ENCODE assay signal across 18 cellular contexts in the genomic region with DNA sequence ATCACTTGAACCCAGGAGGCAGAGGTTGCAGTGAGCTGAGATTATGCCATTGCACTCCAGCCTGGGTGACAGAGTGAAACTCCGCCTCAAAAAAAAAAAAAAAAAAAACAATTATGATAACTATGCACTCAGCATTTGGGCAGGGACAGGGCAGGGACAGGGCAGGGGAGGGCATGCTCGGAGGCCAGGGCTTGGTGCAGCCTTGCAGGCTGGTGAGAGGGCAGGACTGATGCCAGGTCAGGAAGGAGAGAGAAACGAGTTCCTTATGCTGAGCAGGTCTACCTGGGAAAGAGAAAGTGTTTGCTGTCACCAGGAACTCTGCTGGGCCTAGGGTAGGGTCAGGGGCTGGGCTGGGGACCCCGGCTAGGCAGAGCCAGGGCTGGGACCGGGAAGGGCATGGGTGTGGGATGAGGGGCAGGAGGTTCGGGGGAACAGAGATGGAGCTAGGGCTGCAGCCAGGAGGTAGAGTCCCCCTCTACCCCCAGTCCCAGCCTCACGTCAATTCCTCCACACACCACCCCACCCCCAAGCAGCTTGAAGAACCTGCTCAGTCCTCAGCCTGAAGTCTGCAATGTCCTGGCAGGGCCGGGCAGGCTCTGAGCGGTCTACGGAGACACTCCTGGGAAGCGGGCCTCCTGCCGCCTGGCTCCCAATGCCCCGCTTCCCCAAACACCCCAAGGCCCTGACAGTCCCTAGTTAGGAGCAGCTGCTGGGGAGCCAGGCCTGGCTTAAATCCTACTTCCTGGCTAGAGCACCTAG. TPM values are rescaled to one million over a fixed set of nuclear protein-coding genes. Genes with fewer than 3 reads are reported as not detected.
A peak's percentile ranks its signal among the peaks of the same experiment; 100 is the strongest.
DNase-seq lines count a peak whose midpoint lies in the region; ATAC-seq and TF ChIP-seq lines count a peak whose summit lies in the region.
"Had no signal": no experiment of that assay in that cellular context is flagged by ENCODE, and none has a peak within 500 bp of the region (broad histone marks: within the 10 kb centered on the region; RNA-seq: fewer than 3 reads in every experiment).

No MANE protein-coding gene starts in this region.

- peak in 2 of 4 donors; percentile 9 to 54 for TF ChIP-seq POLR2A in esophagus squamous epithelium (IDR thresholded peaks at IDR 0.05)
- peak; percentile 41 for TF ChIP-seq POLR2A in prostate gland (IDR thresholded peaks at IDR 0.05)
- no peak for TF ChIP-seq POLR2A in vagina (IDR thresholded peaks at IDR 0.05)

- intact Hi-C loops in left ventricle myocardium inferior (cut with micrococcal nuclease) = no loop called here
- intact Hi-C loops in cardiac septum (cut with DNase I) = no loop called here
- intact Hi-C loops in esophagus squamous epithelium (cut with DNase I) = no loop called here
- intact Hi-C loops in prostate gland (cut with DNase I) = no loop called here
- intact Hi-C loops in vagina (cut with DNase I) = no loop called here

- DNase-seq in left ventricle myocardium inferior (no peak), cardiac septum (ENCODE audit: low spot score) (no peak), esophagus squamous epithelium (lab: John Stamatoyannopoulos, UW) (no peak), prostate gland (ENCODE audit: low spot score) (no peak), vagina (ENCODE audit: extremely low spot score in 2 of 2) (no peak), NCI-H1436 treated with DMSO at 0.1 percent for 48 hours (lab: John Stamatoyannopoulos, UW) (no peak)
- DNase-seq: activated gamma-delta T cell treated with Interleukin-2 at 50 U/mL for 16 hours; KG1; midbrain; NCI-H1417; NCI-H345; stimulated activated naive CD8-positive, alpha-beta T cell treated with anti-CD3 and anti-CD28 coated beads, Interleukin-15, amount 100 ng/mL, for 72 hours had no signal

- H3K27ac ChIP-seq in left ventricle myocardium inferior (replicated peaks) (peak overlapping the region; percentile 33), esophagus squamous epithelium (peak overlapping the region; percentile 91 to 95 (median 93)), prostate gland (peak overlapping the region; percentile 83 to 88), vagina (peak overlapping the region; percentile 94)
- H3K27ac ChIP-seq: HL-60 had no signal

- H3K4me1 ChIP-seq in left ventricle myocardium inferior (peaks cover 23% of the 10 kb centered on the region), esophagus squamous epithelium (peaks cover 41 to 96% (median 45%) of the 10 kb centered on the region in 3 donors), prostate gland (replicated peaks) (peaks cover 5% of the 10 kb centered on the region), vagina (peaks cover 59% of the 10 kb centered on the region)

- H3K4me3 ChIP-seq in left ventricle myocardium inferior (peak overlapping the region; percentile 1), esophagus squamous epithelium (peak overlapping the region; percentile 52 to 65 (median 58)), prostate gland (peak overlapping the region; percentile 64 to 65), vagina (peak overlapping the region; percentile 11 to 46)

- H3K9me3 ChIP-seq in left ventricle myocardium inferior (replicated peaks) (no peaks in the 10 kb centered on the region), esophagus squamous epithelium (no peaks in the 10 kb centered on the region), prostate gland (no peaks in the 10 kb centered on the region), vagina (no peaks in the 10 kb centered on the region)

- TF ChIP-seq CTCF in left ventricle myocardium inferior (IDR thresholded peaks at IDR 0.05; ENCODE audit: borderline replicate concordance) (no peak), esophagus squamous epithelium (IDR thresholded peaks at IDR 0.05) (no peak), prostate gland (IDR thresholded peaks at IDR 0.05) (no peak), vagina (IDR thresholded peaks at IDR 0.05) (no peak)

- ATAC-seq in GM19395 (IDR thresholded peaks at IDR 0.05; ENCODE audit: unreplicated experiment) = no peak
- no peak for ATAC-seq in HG02885 (IDR thresholded peaks at IDR 0.05; ENCODE audit: poor library complexity, unreplicated experiment)
- ATAC-seq: SK-N-SH treated with all-trans-retinoic acid at 6 μM for 48 hours; stimulated activated naive CD8-positive, alpha-beta T cell treated with anti-CD3 and anti-CD28 coated beads, Interleukin-15, amount 100 ng/mL, for 72 hours had no signal

- 36 to 44% methylated on average over 5 to 6 of the region's 13 CpGs for WGBS in esophagus squamous epithelium, 2 donors
- WGBS in prostate gland = 33% methylated on average over 11 of the region's 13 CpGs

- H3K36me3 ChIP-seq in left ventricle myocardium inferior (no peaks in the 10 kb centered on the region), esophagus squamous epithelium (peaks cover 0 to 12% (median 0%) of the 10 kb centered on the region in 3 donors), prostate gland (no peaks in the 10 kb centered on the region), vagina (no peaks in the 10 kb centered on the region)

- no peaks in the 10 kb centered on the region for H3K27me3 ChIP-seq in left ventricle myocardium inferior (ENCODE audit: low read depth)
- no peaks in the 10 kb centered on the region for H3K27me3 ChIP-seq in esophagus squamous epithelium
- H3K27me3 ChIP-seq in prostate gland (replicated peaks; ENCODE audit: insufficient read depth) = no peaks in the 10 kb centered on the region
- no peaks in the 10 kb centered on the region for H3K27me3 ChIP-seq in vagina

RNA-seq across cellular contexts. Expression of gene FXYD3, which starts 2.8 kb away (rescaled TPM):
- 1.1 TPM for total RNA-seq in left ventricle myocardium inferior
- not detected for total RNA-seq in cardiac septum
- total RNA-seq in esophagus squamous epithelium = 100 to 1,000 TPM; 282 to 837 (median 489) TPM
- total RNA-seq in prostate gland = 1,000 to 10,000 TPM in 1 of 2 donors, 100 to 1,000 TPM in 1; 365 to 1,352 TPM
- total RNA-seq in vagina = 788 TPM
- total RNA-seq: A673, osteoblast had no signal

RNA-seq across cellular contexts. Expression of gene LGI4, which starts 16.4 kb away (rescaled TPM):
- 8.4 TPM for total RNA-seq in left ventricle myocardium inferior
- total RNA-seq in cardiac septum = 8.1 TPM
- total RNA-seq in esophagus squamous epithelium = 1 to 10 TPM; 1.3 to 8.2 (median 1.6) TPM
- total RNA-seq in prostate gland = 10 to 100 TPM in 1 of 2 donors, 1 to 10 TPM in 1; 9.1 to 16.3 TPM
- total RNA-seq in vagina = 32.9 TPM
- total RNA-seq: A673 had no signal

RNA-seq across cellular contexts. Expression of gene FXYD1, which starts 20.2 kb away (rescaled TPM):
- 509 TPM for total RNA-seq in left ventricle myocardium inferior
- 613 TPM for total RNA-seq in cardiac septum
- total RNA-seq in esophagus squamous epithelium = 10 to 100 TPM in 2 of 4 donors, 1 to 10 TPM in 1, not detected in 1; 3.9 to 29.9 (median 10.1) TPM
- 10 to 100 TPM; 15.9 to 30.6 TPM for total RNA-seq in prostate gland
- 135 TPM for total RNA-seq in vagina
- total RNA-seq: A673, osteoblast had no signal

RNA-seq across cellular contexts. Expression of gene FXYD7, which starts 24.6 kb away (rescaled TPM):
- total RNA-seq in left ventricle myocardium inferior (not detected), cardiac septum (not detected), esophagus squamous epithelium (not detected), prostate gland (not detected), vagina (3.4 TPM)
- total RNA-seq: osteoblast had no signal

RNA-seq across cellular contexts. Expression of gene FXYD5, which starts 36.1 kb away (rescaled TPM):
- total RNA-seq in left ventricle myocardium inferior = 23.4 TPM
- 19.0 TPM for total RNA-seq in cardiac septum
- total RNA-seq in esophagus squamous epithelium = 100 to 1,000 TPM in 1 of 4 donors, 10 to 100 TPM in 3; 39.3 to 146 (median 45.7) TPM
- total RNA-seq in prostate gland = 10 to 100 TPM; 18.8 to 43.2 TPM
- total RNA-seq in vagina = 144 TPM

Comparison
In these comparisons a context has a peak if more than half of its experiments do, and no peak if none do; other contexts are left out.
1. H3K27ac ChIP-seq: peak in every context shown above with its lines; median percentile 94 in vagina; 93 in esophagus squamous epithelium; 86 in prostate gland; 33 in left ventricle myocardium inferior.
2. H3K4me3 ChIP-seq: peak in every context shown above with its lines; median percentile 64 in prostate gland; 58 in esophagus squamous epithelium; 28 in vagina; 1 in left ventricle myocardium inferior.
3. RNA of gene FXYD3, which starts 2.8 kb away (total RNA-seq): 365 to 1,352 TPM in prostate gland, 788 TPM in vagina (single experiment) and 282 to 837 TPM in esophagus squamous epithelium; 1.1 TPM in left ventricle myocardium inferior (single experiment) and not detected in cardiac septum (single experiment); every median in the first group is over 100 times any median in the second.